ENCODE assay signal across 24 cellular contexts in genomic region chr1:24856787-24857527, GRCh38.
DNase-seq lines count a peak whose midpoint lies in the region; ATAC-seq and TF ChIP-seq lines count a peak whose summit lies in the region.
"Had no signal": no experiment of that assay in that cellular context is flagged by ENCODE, and none has a peak within 500 bp of the region (broad histone marks: within the 10 kb centered on the region; RNA-seq: fewer than 3 reads in every experiment).

No MANE protein-coding gene starts in this region.

- H3K4me1 Mint-ChIP-seq in activated CD8-positive, alpha-beta memory T cell treated with anti-CD3 and anti-CD28 coated beads, Interleukin-2, amount 10 ng/mL, durations not matched to agents 7 days and 5 days = peaks cover 13% of the 10 kb centered on the region
- H3K4me1 Mint-ChIP-seq in effector memory CD8-positive, alpha-beta T cell (ENCODE audit: low read depth in 2 of 2) = peaks cover 39% of the 10 kb centered on the region in 2 donors

- H3K4me3 ChIP-seq in trophoblast cell (ENCODE audit: low read depth, low read length) = no peak overlapping the region
- H3K4me3 ChIP-seq in SK-N-SH (ENCODE audit: low read depth in 2 of 2, low read length in 1 of 2) = no peak overlapping the region
- H3K4me3 ChIP-seq: BLaER1 had no signal

- no CpG with 5 or more reads among the region's 17 CpGs for WGBS in trophoblast cell (ENCODE audit: extremely low coverage, insufficient coverage, insufficient read length)
- WGBS in SK-N-SH (ENCODE audit: low lambda C conversion rate) = 82% methylated on average over 17 of the region's 17 CpGs

- no peaks in the 10 kb centered on the region for H3K79me1 ChIP-seq in trophoblast cell (ENCODE audit: low read length)

- H3K9me3 ChIP-seq in trophoblast cell (ENCODE audit: insufficient read depth, low read depth, low read length) (no peaks in the 10 kb centered on the region), SK-N-SH (no peaks in the 10 kb centered on the region)
- H3K9me3 ChIP-seq: BLaER1 had no signal

- H2AFZ ChIP-seq in trophoblast cell (ENCODE audit: insufficient read depth, low read length, poor library complexity) (no peak overlapping the region), SK-N-SH (ENCODE audit: low read depth) (no peak overlapping the region)

- H2BK12ac ChIP-seq in trophoblast cell (ENCODE audit: low read length) = no peak overlapping the region

- H4K12ac ChIP-seq in trophoblast cell (ENCODE audit: low read depth, low read length) = no peak overlapping the region

- H3K27me3 Mint-ChIP-seq in activated CD8-positive, alpha-beta memory T cell treated with anti-CD3 and anti-CD28 coated beads, Interleukin-2, amount 10 ng/mL, durations not matched to agents 7 days and 5 days = peaks cover 41% of the 10 kb centered on the region
- no peaks in the 10 kb centered on the region for H3K27me3 Mint-ChIP-seq in effector memory CD8-positive, alpha-beta T cell

- no peak overlapping the region for H3K14ac ChIP-seq in trophoblast cell (ENCODE audit: low read length)

- H3K4me1 ChIP-seq in trophoblast cell (ENCODE audit: control insufficient read depth in 1 of 2, insufficient read depth in 2 of 2, low read length in 2 of 2) = peaks cover 0 to 2% of the 10 kb centered on the region in 2 experiments
- no peaks in the 10 kb centered on the region for H3K4me1 ChIP-seq in SK-N-SH (ENCODE audit: control insufficient read depth in 1 of 2, insufficient read depth in 2 of 2, low read depth in 1 of 2, low read length in 1 of 2)

- H3K79me2 ChIP-seq in trophoblast cell (ENCODE audit: control insufficient read depth, insufficient read depth, low read length, poor library complexity) = no peaks in the 10 kb centered on the region
- no peaks in the 10 kb centered on the region for H3K79me2 ChIP-seq in SK-N-SH (ENCODE audit: insufficient read depth)

- H2AK5ac ChIP-seq in trophoblast cell (ENCODE audit: low read length) = no peak overlapping the region

- no peak overlapping the region for H3K27ac ChIP-seq in trophoblast cell (ENCODE audit: low read depth, low read length)
- H3K27ac ChIP-seq in SK-N-SH (ENCODE audit: low read depth in 2 of 2, low read length in 1 of 2) = no peak overlapping the region
- H3K27ac ChIP-seq: BLaER1 had no signal

- H3K36me3 ChIP-seq in trophoblast cell (ENCODE audit: control insufficient read depth in 1 of 2, insufficient read depth in 2 of 2, low read length in 2 of 2) = no peaks in the 10 kb centered on the region
- H3K36me3 ChIP-seq in SK-N-SH (replicated peaks in 1 of 2; ENCODE audit: control insufficient read depth in 1 of 2, insufficient read depth in 2 of 2, low read length in 1 of 2) = peaks cover 0 to 2% of the 10 kb centered on the region in 2 experiments
- H3K36me3 ChIP-seq: BLaER1 had no signal

- H3F3A ChIP-seq in SK-N-SH (replicated peaks; ENCODE audit: insufficient read depth) = no peaks in the 10 kb centered on the region

- no peaks in the 10 kb centered on the region for H4K20me1 ChIP-seq in SK-N-SH (ENCODE audit: insufficient read depth)
- H4K20me1 ChIP-seq: BLaER1 had no signal

- H3K9me2 ChIP-seq in SK-N-SH = no peaks in the 10 kb centered on the region

- no peak overlapping the region for H3K4me3 Mint-ChIP-seq in activated CD8-positive, alpha-beta memory T cell treated with anti-CD3 and anti-CD28 coated beads, Interleukin-2, amount 10 ng/mL, durations not matched to agents 7 days and 5 days
- H3K4me3 Mint-ChIP-seq in effector memory CD8-positive, alpha-beta T cell = peak overlapping the region; percentile 79 to 84
- H3K4me3 Mint-ChIP-seq: CD4-positive, CD25-positive, alpha-beta regulatory T cell had no signal

- no peak for TF ChIP-seq EP300 in SK-N-SH (IDR thresholded peaks at IDR 0.05; ENCODE audit: borderline replicate concordance in 1 of 2, low read depth in 1 of 2, low read length in 1 of 2)

- CTCF ChIA-PET in activated CD8-positive, alpha-beta memory T cell treated with anti-CD3 and anti-CD28 coated beads, Interleukin-2, amount 10 ng/mL, durations not matched to agents 7 days and 5 days (lab: Charles Lee) = interaction anchor here (0.9 to 1.6 kb wide), 3 partner anchors 9 to 348 kb away, joined by 3 to 6 read pairs (median 5); no protein-coding TSS in a partner anchor
- CTCF ChIA-PET in SK-N-SH (lab: Yijun Ruan, JAX) = interaction anchor here (0.6 to 1.9 kb wide), 4 partner anchors 9 to 245 kb away, joined by 3 to 5 read pairs (median 4); no protein-coding TSS in a partner anchor

- H3K27ac Mint-ChIP-seq in activated CD8-positive, alpha-beta memory T cell treated with anti-CD3 and anti-CD28 coated beads, Interleukin-2, amount 10 ng/mL, durations not matched to agents 7 days and 5 days = no peak overlapping the region
- peak overlapping the region; percentile 87 to 88 for H3K27ac Mint-ChIP-seq in effector memory CD8-positive, alpha-beta T cell
- H3K27ac Mint-ChIP-seq: CD4-positive, CD25-positive, alpha-beta regulatory T cell had no signal

- H3K4ac ChIP-seq in trophoblast cell (ENCODE audit: low read depth, low read length) = no peak overlapping the region

- no peak for TF ChIP-seq RAD21 in SK-N-SH (IDR thresholded peaks at IDR 0.05; ENCODE audit: low read length)

- no peak for ATAC-seq in activated CD8-positive, alpha-beta memory T cell treated with anti-CD3 and anti-CD28 coated beads, Interleukin-2, amount 10 ng/mL, durations not matched to agents 7 days and 5 days
- ATAC-seq in effector memory CD8-positive, alpha-beta T cell (replicated peaks) = peak; percentile 84
- ATAC-seq in left lobe of liver = no peak

- H3K4me2 ChIP-seq in trophoblast cell (ENCODE audit: low read length) (no peak overlapping the region), SK-N-SH (no peak overlapping the region)
- H3K4me2 ChIP-seq: BLaER1 had no signal

- H3K9me3 Mint-ChIP-seq in activated CD8-positive, alpha-beta memory T cell treated with anti-CD3 and anti-CD28 coated beads, Interleukin-2, amount 10 ng/mL, durations not matched to agents 7 days and 5 days (ENCODE audit: low read depth) = no peaks in the 10 kb centered on the region
- H3K9me3 Mint-ChIP-seq in effector memory CD8-positive, alpha-beta T cell = no peaks in the 10 kb centered on the region
- H3K9me3 Mint-ChIP-seq: CD4-positive, CD25-positive, alpha-beta regulatory T cell had no signal

- no peak for TF ChIP-seq CTCF in SK-N-SH (IDR thresholded peaks at IDR 0.05)

- H4K91ac ChIP-seq in trophoblast cell (ENCODE audit: low read depth, low read length) = no peak overlapping the region

- H2BK120ac ChIP-seq in trophoblast cell (ENCODE audit: insufficient read depth, low read length, poor library complexity) = no peak overlapping the region

- no peaks in the 10 kb centered on the region for H3K36me3 Mint-ChIP-seq in activated CD8-positive, alpha-beta memory T cell treated with anti-CD3 and anti-CD28 coated beads, Interleukin-2, amount 10 ng/mL, durations not matched to agents 7 days and 5 days
- H3K36me3 Mint-ChIP-seq in effector memory CD8-positive, alpha-beta T cell (ENCODE audit: insufficient read depth) = peaks cover 10% of the 10 kb centered on the region
- H3K36me3 Mint-ChIP-seq: CD4-positive, CD25-positive, alpha-beta regulatory T cell had no signal

- H2BK5ac ChIP-seq in trophoblast cell (ENCODE audit: low read depth, low read length, poor library complexity) = no peak overlapping the region

- H3K9ac ChIP-seq in trophoblast cell (ENCODE audit: low read length) = peak overlapping the region; percentile 53
- H3K9ac ChIP-seq in SK-N-SH = no peak overlapping the region
- H3K9ac ChIP-seq: BLaER1 had no signal

- POLR2A ChIA-PET in SK-N-SH (lab: Yijun Ruan, JAX) = no interaction called here

- H3K18ac ChIP-seq in trophoblast cell (ENCODE audit: low read length) = no peak overlapping the region

- H3K27me3 ChIP-seq in trophoblast cell (ENCODE audit: insufficient read depth, low read length) (no peaks in the 10 kb centered on the region), SK-N-SH (ENCODE audit: insufficient read depth) (no peaks in the 10 kb centered on the region)
- H3K27me3 ChIP-seq: BLaER1 had no signal

- H3K23ac ChIP-seq in trophoblast cell (ENCODE audit: low read length) = no peak overlapping the region

- H4K8ac ChIP-seq in trophoblast cell (ENCODE audit: low read depth, low read length) = no peak overlapping the region

- DNase-seq in activated CD8-positive, alpha-beta memory T cell treated with anti-CD3 and anti-CD28 coated beads for 24 hours = peak; percentile 56
- no peak for DNase-seq in activated CD8-positive, alpha-beta memory T cell treated with anti-CD3 and anti-CD28 coated beads, Interleukin-2, amount 10 ng/mL, durations not matched to agents 7 days and 5 days
- peak; percentile 23 to 29 (median 28) for DNase-seq in effector memory CD8-positive, alpha-beta T cell
- DNase-seq in left lobe of liver (ENCODE audit: low spot score) (peak; percentile 33), trophoblast cell (no peak), GM03348 (ENCODE audit: low spot score) (no peak), UCSD-AML1 (lab: John Stamatoyannopoulos, UW; ENCODE audit: unreplicated experiment) (no peak), SK-N-SH (no peak)
- DNase-seq: 8988T; CD4-positive, CD25-positive, alpha-beta regulatory T cell; COR-L47; GDM1; GOT3; HCEC 1CT; KBM-7; MV-4-11; NCI-H1105; NCI-H1436 treated with DMSO at 0.1 percent for 48 hours; NCI-H187 treated with DMSO at 0.1 percent for 48 hours; NCI-H2107; NCI-H524 treated with DMSO at 0.1 percent for 48 hours; NCI-H774; SIG-M5 had no signal

TF ChIP-seq in SK-N-SH, 30 proteins besides CTCF, POLR2A, EP300 and RAD21 (continues in another document):
- no peak for TF ChIP-seq POLR2AphosphoS5 (IDR thresholded peaks at IDR 0.05; ENCODE audit: low read depth, low read length)
- TF ChIP-seq, protein P1, sequence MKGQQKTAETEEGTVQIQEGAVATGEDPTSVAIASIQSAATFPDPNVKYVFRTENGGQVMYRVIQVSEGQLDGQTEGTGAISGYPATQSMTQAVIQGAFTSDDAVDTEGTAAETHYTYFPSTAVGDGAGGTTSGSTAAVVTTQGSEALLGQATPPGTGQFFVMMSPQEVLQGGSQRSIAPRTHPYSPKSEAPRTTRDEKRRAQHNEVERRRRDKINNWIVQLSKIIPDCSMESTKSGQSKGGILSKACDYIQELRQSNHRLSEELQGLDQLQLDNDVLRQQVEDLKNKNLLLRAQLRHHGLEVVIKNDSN (IDR thresholded peaks at IDR 0.05; ENCODE audit: borderline replicate concordance, low read depth) = no peak
- TF ChIP-seq SIN3A (IDR thresholded peaks at IDR 0.05; ENCODE audit: borderline replicate concordance, low read depth, low read length) = no peak
- no peak for TF ChIP-seq FOXM1 (IDR thresholded peaks at IDR 0.05; ENCODE audit: low read depth)
- TF ChIP-seq CHD2 (IDR thresholded peaks at IDR 0.05; ENCODE audit: low read length, partially characterized antibody) = no peak
- TF ChIP-seq NRF1 (IDR thresholded peaks at IDR 0.05; ENCODE audit: low read depth, low read length) = no peak
- no peak for TF ChIP-seq JUND (IDR thresholded peaks at IDR 0.05)
- TF ChIP-seq NFIC (IDR thresholded peaks at IDR 0.05; ENCODE audit: borderline replicate concordance) = no peak

Comparison
In these comparisons a context has a peak if more than half of its experiments do, and no peak if none do; other contexts are left out.
1. DNase-seq: peak in activated CD8-positive, alpha-beta memory T cell treated with anti-CD3 and anti-CD28 coated beads for 24 hours (single experiment), effector memory CD8-positive, alpha-beta T cell (3 of 3) and left lobe of liver (single experiment); none in activated CD8-positive, alpha-beta memory T cell treated with anti-CD3 and anti-CD28 coated beads, Interleukin-2, amount 10 ng/mL, durations not matched to agents 7 days and 5 days (single experiment), trophoblast cell (0 of 2), GM03348 (single experiment), UCSD-AML1 (single experiment) and SK-N-SH (single experiment).